20 cellular contexts compared by ENCODE assay signal in the genomic region with DNA sequence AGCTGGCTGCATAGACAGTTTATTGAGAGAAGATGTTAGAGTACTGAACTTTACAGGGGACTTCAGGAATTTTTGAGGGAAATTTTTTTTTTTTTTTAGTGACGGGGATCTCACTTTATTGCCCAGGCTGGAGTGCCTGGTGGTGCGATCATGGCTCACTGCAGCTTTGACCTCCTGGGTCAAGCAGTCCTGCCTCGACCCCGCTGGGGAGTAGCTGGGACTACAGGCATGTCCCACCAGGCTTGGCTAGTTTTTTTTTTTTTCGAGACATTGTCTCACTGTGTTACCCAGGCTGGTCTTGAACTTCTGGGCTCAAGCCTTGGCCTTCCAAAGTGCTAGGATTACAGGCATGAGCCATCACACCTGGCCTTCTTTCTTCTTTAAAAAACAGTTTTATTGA. TPM values are rescaled to one million over a fixed set of nuclear protein-coding genes. Genes with fewer than 3 reads are reported as not detected.
DNase-seq lines count a peak whose midpoint lies in the region; ATAC-seq, FAIRE-seq and TF ChIP-seq lines count a peak whose summit lies in the region.
"Had no signal": no experiment of that assay in that cellular context is flagged by ENCODE, and none has a peak within 500 bp of the region (broad histone marks: within the 10 kb centered on the region; RNA-seq: fewer than 3 reads in every experiment).

No MANE protein-coding gene starts in this region.

- peaks cover 20% of the 10 kb centered on the region for H3F3A ChIP-seq in GM23338 (replicated peaks; ENCODE audit: low read depth)

- H3K4me1 Mint-ChIP-seq in activated CD8-positive, alpha-beta T cell treated with anti-CD3 and anti-CD28 coated beads for 36 hours (ENCODE audit: low read depth), result peaks cover 13% of the 10 kb centered on the region
- no peaks in the 10 kb centered on the region for H3K4me1 Mint-ChIP-seq in activated CD8-positive, alpha-beta T cell treated with anti-CD3 and anti-CD28 coated beads, Interleukin-2, amount 10 ng/mL, durations not matched to agents 7 days and 5 days (ENCODE audit: low read depth)
- peaks cover 24% of the 10 kb centered on the region for H3K4me1 Mint-ChIP-seq in GM23338
- H3K4me1 Mint-ChIP-seq in activated naive CD8-positive, alpha-beta T cell (ENCODE audit: low read depth), result peaks cover 20% of the 10 kb centered on the region
- H3K4me1 Mint-ChIP-seq in stimulated activated effector memory CD8-positive, alpha-beta T cell treated with anti-CD3 and anti-CD28 coated beads, Interleukin-12 subunit alpha, Interleukin-12 subunit beta, amount 100 ng/mL, for 72 hours, result peaks cover 17% of the 10 kb centered on the region

- peaks cover 21% of the 10 kb centered on the region for H3K4me1 ChIP-seq in GM23338 (ENCODE audit: insufficient read depth)
- H3K4me1 ChIP-seq: BE2C, Peyer's patch had no signal

- peaks cover 20% of the 10 kb centered on the region for H4K20me1 ChIP-seq in GM23338 (replicated peaks; ENCODE audit: insufficient read depth)

- peak overlapping the region; percentile 22 for H3K27ac Mint-ChIP-seq in activated CD8-positive, alpha-beta T cell treated with anti-CD3 and anti-CD28 coated beads for 36 hours
- H3K27ac Mint-ChIP-seq in activated CD8-positive, alpha-beta T cell treated with anti-CD3 and anti-CD28 coated beads, Interleukin-2, amount 10 ng/mL, durations not matched to agents 7 days and 5 days, result no peak overlapping the region
- H3K27ac Mint-ChIP-seq in GM23338, result no peak overlapping the region
- peak overlapping the region; percentile 30 for H3K27ac Mint-ChIP-seq in activated naive CD8-positive, alpha-beta T cell
- peak overlapping the region; percentile 24 for H3K27ac Mint-ChIP-seq in stimulated activated effector memory CD8-positive, alpha-beta T cell treated with anti-CD3 and anti-CD28 coated beads, Interleukin-12 subunit alpha, Interleukin-12 subunit beta, amount 100 ng/mL, for 72 hours

- H3K9me3 Mint-ChIP-seq in activated CD8-positive, alpha-beta T cell treated with anti-CD3 and anti-CD28 coated beads for 36 hours, result no peaks in the 10 kb centered on the region
- no peaks in the 10 kb centered on the region for H3K9me3 Mint-ChIP-seq in activated CD8-positive, alpha-beta T cell treated with anti-CD3 and anti-CD28 coated beads, Interleukin-2, amount 10 ng/mL, durations not matched to agents 7 days and 5 days (ENCODE audit: insufficient read depth)
- H3K9me3 Mint-ChIP-seq in GM23338, result no peaks in the 10 kb centered on the region
- H3K9me3 Mint-ChIP-seq in activated naive CD8-positive, alpha-beta T cell (ENCODE audit: low read depth), result no peaks in the 10 kb centered on the region
- H3K9me3 Mint-ChIP-seq in stimulated activated effector memory CD8-positive, alpha-beta T cell treated with anti-CD3 and anti-CD28 coated beads, Interleukin-12 subunit alpha, Interleukin-12 subunit beta, amount 100 ng/mL, for 72 hours, result no peaks in the 10 kb centered on the region
- H3K9me3 Mint-ChIP-seq: CD4-positive, CD25-positive, alpha-beta regulatory T cell had no signal

- no peaks in the 10 kb centered on the region for H3K9me2 ChIP-seq in GM23338 (ENCODE audit: insufficient read depth)

- peaks cover 31% of the 10 kb centered on the region for H3K36me3 ChIP-seq in GM23338 (ENCODE audit: insufficient read depth)

- ATAC-seq in activated CD8-positive, alpha-beta T cell treated with anti-CD3 and anti-CD28 coated beads for 36 hours, result no peak
- ATAC-seq in activated CD8-positive, alpha-beta T cell treated with anti-CD3 and anti-CD28 coated beads, Interleukin-2, amount 10 ng/mL, durations not matched to agents 7 days and 5 days, result no peak
- ATAC-seq in GM23338, result peak; percentile 60
- ATAC-seq in stimulated activated effector memory CD8-positive, alpha-beta T cell treated with anti-CD3 and anti-CD28 coated beads, Interleukin-12 subunit alpha, Interleukin-12 subunit beta, amount 100 ng/mL, for 72 hours, result no peak
- ATAC-seq: K562, Right ventricle myocardium inferior had no signal

- H2AFZ ChIP-seq in GM23338, result no peak overlapping the region

- no peak for DNase-seq in activated CD8-positive, alpha-beta T cell treated with anti-CD3 and anti-CD28 coated beads for 36 hours
- DNase-seq in activated CD8-positive, alpha-beta T cell treated with anti-CD3 and anti-CD28 coated beads, Interleukin-2, amount 10 ng/mL, durations not matched to agents 7 days and 5 days, result no peak
- no peak for DNase-seq in GM23338 (ENCODE audit: low spot score)
- DNase-seq in stimulated activated effector memory CD8-positive, alpha-beta T cell treated with anti-CD3 and anti-CD28 coated beads, Interleukin-12 subunit alpha, Interleukin-12 subunit beta, amount 100 ng/mL, for 72 hours (ENCODE audit: low spot score in 2 of 2), result no peak
- no peak for DNase-seq in NOMO-1 treated with DMSO at 0.1 percent for 48 hours (lab: John Stamatoyannopoulos, UW; ENCODE audit: unreplicated experiment)
- DNase-seq in RCC 7860 (ENCODE audit: low spot score), result no peak
- DNase-seq: BE2C; CD4-positive, CD25-positive, alpha-beta regulatory T cell; DMS53; EL; NCI-H1092 treated with DMSO at 0.1 percent for 48 hours; Peyer's patch had no signal

- intact Hi-C loops in activated CD8-positive, alpha-beta T cell treated with anti-CD3 and anti-CD28 coated beads for 36 hours (cut with micrococcal nuclease), result no loop called here

- no peak overlapping the region for H3K4me2 ChIP-seq in GM23338

- no peak overlapping the region for H3K4me3 Mint-ChIP-seq in activated CD8-positive, alpha-beta T cell treated with anti-CD3 and anti-CD28 coated beads for 36 hours
- no peak overlapping the region for H3K4me3 Mint-ChIP-seq in activated CD8-positive, alpha-beta T cell treated with anti-CD3 and anti-CD28 coated beads, Interleukin-2, amount 10 ng/mL, durations not matched to agents 7 days and 5 days
- H3K4me3 Mint-ChIP-seq in GM23338, result no peak overlapping the region
- H3K4me3 Mint-ChIP-seq in activated naive CD8-positive, alpha-beta T cell, result no peak overlapping the region
- no peak overlapping the region for H3K4me3 Mint-ChIP-seq in stimulated activated effector memory CD8-positive, alpha-beta T cell treated with anti-CD3 and anti-CD28 coated beads, Interleukin-12 subunit alpha, Interleukin-12 subunit beta, amount 100 ng/mL, for 72 hours
- H3K4me3 Mint-ChIP-seq: CD4-positive, CD25-positive, alpha-beta regulatory T cell had no signal

- peaks cover 46% of the 10 kb centered on the region for H3K79me2 ChIP-seq in GM23338 (replicated peaks; ENCODE audit: insufficient read depth)

- CTCF ChIA-PET in activated CD8-positive, alpha-beta T cell treated with anti-CD3 and anti-CD28 coated beads for 36 hours (lab: Charles Lee), result interaction anchor here (0.7 to 1.3 kb wide), 2 partner anchors 27 to 70 kb away, joined by 3 to 4 read pairs; no protein-coding TSS in a partner anchor
- CTCF ChIA-PET in activated CD8-positive, alpha-beta T cell treated with anti-CD3 and anti-CD28 coated beads, Interleukin-2, amount 10 ng/mL, durations not matched to agents 7 days and 5 days (lab: Charles Lee), result no interaction called here

- H3K27me3 ChIP-seq in GM23338 (ENCODE audit: insufficient read depth), result no peaks in the 10 kb centered on the region
- H3K27me3 ChIP-seq: BE2C, Peyer's patch had no signal

- H3K36me3 Mint-ChIP-seq in activated CD8-positive, alpha-beta T cell treated with anti-CD3 and anti-CD28 coated beads for 36 hours (ENCODE audit: low read depth), result peaks cover 47% of the 10 kb centered on the region
- H3K36me3 Mint-ChIP-seq in activated CD8-positive, alpha-beta T cell treated with anti-CD3 and anti-CD28 coated beads, Interleukin-2, amount 10 ng/mL, durations not matched to agents 7 days and 5 days (ENCODE audit: low read depth), result peaks cover 69% of the 10 kb centered on the region
- H3K36me3 Mint-ChIP-seq in GM23338 (ENCODE audit: low read depth), result peaks cover 68% of the 10 kb centered on the region
- peaks cover 6% of the 10 kb centered on the region for H3K36me3 Mint-ChIP-seq in activated naive CD8-positive, alpha-beta T cell
- peaks cover 99% of the 10 kb centered on the region for H3K36me3 Mint-ChIP-seq in stimulated activated effector memory CD8-positive, alpha-beta T cell treated with anti-CD3 and anti-CD28 coated beads, Interleukin-12 subunit alpha, Interleukin-12 subunit beta, amount 100 ng/mL, for 72 hours

- no peak for TF ChIP-seq CTCF in activated CD8-positive, alpha-beta T cell treated with anti-CD3 and anti-CD28 coated beads for 36 hours (IDR thresholded peaks at IDR 0.05)
- TF ChIP-seq CTCF in GM23338 (conservative IDR thresholded peaks at IDR 0.05; ENCODE audit: low read depth in 2 of 2), result no peak

- H3K4me3 ChIP-seq in GM23338, result no peak overlapping the region
- H3K4me3 ChIP-seq: K562, Peyer's patch had no signal

- H3K27ac ChIP-seq in GM23338 (ENCODE audit: low read depth), result peak overlapping the region; percentile 79; the same call in 1 of the 2 replicates
- H3K27ac ChIP-seq: Peyer's patch had no signal

- no peaks in the 10 kb centered on the region for H3K27me3 Mint-ChIP-seq in activated CD8-positive, alpha-beta T cell treated with anti-CD3 and anti-CD28 coated beads for 36 hours
- H3K27me3 Mint-ChIP-seq in activated CD8-positive, alpha-beta T cell treated with anti-CD3 and anti-CD28 coated beads, Interleukin-2, amount 10 ng/mL, durations not matched to agents 7 days and 5 days (ENCODE audit: low read depth), result no peaks in the 10 kb centered on the region
- H3K27me3 Mint-ChIP-seq in GM23338 (ENCODE audit: insufficient read depth, low read depth, poor library complexity), result peaks cover 2% of the 10 kb centered on the region
- H3K27me3 Mint-ChIP-seq in activated naive CD8-positive, alpha-beta T cell, result no peaks in the 10 kb centered on the region
- H3K27me3 Mint-ChIP-seq: CD4-positive, CD25-positive, alpha-beta regulatory T cell had no signal

- no peak for FAIRE-seq in RCC 7860 (lab: Jason Lieb, UNC)
- FAIRE-seq: A204.1, GM12891, GM19239, H1, K562 had no signal

- POLR2A ChIA-PET in activated CD8-positive, alpha-beta T cell treated with anti-CD3 and anti-CD28 coated beads for 36 hours (lab: Charles Lee), result interaction anchor here (1.1 to 2.3 kb wide), 2 partner anchors 9 to 27 kb away, joined by 4 to 8 read pairs; no protein-coding TSS in a partner anchor
- POLR2A ChIA-PET in activated CD8-positive, alpha-beta T cell treated with anti-CD3 and anti-CD28 coated beads, Interleukin-2, amount 10 ng/mL, durations not matched to agents 7 days and 5 days (lab: Charles Lee), result no interaction called here

RNA-seq across cellular contexts. Expression of a gene that starts 10.8 kb away (rescaled TPM):
- total RNA-seq in activated CD8-positive, alpha-beta T cell treated with anti-CD3 and anti-CD28 coated beads for 36 hours, result under 1 TPM; 0.89 to 0.92 TPM
- 1 to 10 TPM; 1.0 to 1.5 TPM for total RNA-seq in activated CD8-positive, alpha-beta T cell treated with anti-CD3 and anti-CD28 coated beads, Interleukin-2, amount 10 ng/mL, durations not matched to agents 7 days and 5 days
- 0.35 TPM in 1 of 2 replicates, not detected in the other for total RNA-seq in GM23338 (2014; rRNA removed; shearing (Covaris generic))
- polyA plus RNA-seq in GM23338 (2016; fragmentation: Nextera tagmentation; extraction: Ambion mirVana), result not detected in 2 replicates
- total RNA-seq: NCI-H460 had no signal
- polyA plus RNA-seq: CD4-positive, CD25-positive, alpha-beta regulatory T cell had no signal

RNA-seq across cellular contexts. Expression of a gene that starts 28.2 kb away (rescaled TPM):
- total RNA-seq in activated CD8-positive, alpha-beta T cell treated with anti-CD3 and anti-CD28 coated beads for 36 hours, result 100 to 1,000 TPM; 112 to 119 TPM
- total RNA-seq in activated CD8-positive, alpha-beta T cell treated with anti-CD3 and anti-CD28 coated beads, Interleukin-2, amount 10 ng/mL, durations not matched to agents 7 days and 5 days, result 100 to 1,000 TPM; 137 to 142 TPM
- 152 and 177 TPM in 2 replicates for total RNA-seq in GM23338 (2014; rRNA removed; shearing (Covaris generic))
- polyA plus RNA-seq in GM23338 (2016; fragmentation: Nextera tagmentation; extraction: Ambion mirVana), result 61.2 and 69.3 TPM in 2 replicates

Comparison
In these comparisons a context has a peak if more than half of its experiments do, and no peak if none do; other contexts are left out.
1. H3K27ac Mint-ChIP-seq: peak in activated CD8-positive, alpha-beta T cell treated with anti-CD3 and anti-CD28 coated beads for 36 hours (single experiment), activated naive CD8-positive, alpha-beta T cell (single experiment) and stimulated activated effector memory CD8-positive, alpha-beta T cell treated with anti-CD3 and anti-CD28 coated beads, Interleukin-12 subunit alpha, Interleukin-12 subunit beta, amount 100 ng/mL, for 72 hours (single experiment); none in activated CD8-positive, alpha-beta T cell treated with anti-CD3 and anti-CD28 coated beads, Interleukin-2, amount 10 ng/mL, durations not matched to agents 7 days and 5 days (single experiment) and GM23338 (single experiment).